Comparison of ENCODE assay signal across 8 cellular contexts in the genomic region with DNA sequence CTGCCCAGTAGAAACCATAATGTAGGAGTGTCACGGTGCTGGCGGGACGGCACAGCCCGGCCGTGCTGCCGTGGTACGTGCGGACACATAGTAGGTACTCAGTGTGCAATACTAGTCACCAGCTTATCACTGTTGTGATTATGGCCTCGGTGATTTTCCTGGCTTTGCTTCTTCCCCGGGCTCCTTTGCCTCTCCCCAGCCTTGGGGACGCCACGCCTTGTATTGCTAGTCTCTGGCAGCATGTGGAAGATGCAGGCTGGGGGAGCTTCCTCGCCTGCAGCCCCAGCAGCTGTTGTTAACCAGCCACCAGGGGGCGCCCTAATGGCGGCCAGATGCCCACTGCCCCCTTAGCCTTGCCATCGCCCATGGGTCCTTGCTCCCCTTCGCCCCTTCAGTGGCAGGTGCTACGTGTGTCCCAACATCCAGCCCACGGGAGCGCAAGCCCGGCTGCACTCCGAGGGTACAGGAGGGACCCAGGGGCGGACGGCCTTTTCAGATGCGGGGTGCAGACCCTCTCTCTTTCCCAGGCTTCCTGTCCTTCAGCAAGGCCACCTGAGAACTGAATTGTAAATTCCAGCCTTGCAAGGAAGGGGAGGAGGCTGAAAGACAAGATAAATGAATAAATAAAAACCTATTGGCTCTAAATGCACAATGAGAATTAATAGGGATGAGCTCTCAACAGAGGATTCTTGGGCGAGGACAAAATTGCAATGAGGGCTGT. TPM values are rescaled to one million over a fixed set of nuclear protein-coding genes. Genes with fewer than 3 reads are reported as not detected.
A peak's percentile ranks its signal among the peaks of the same experiment; 100 is the strongest.
DNase-seq lines count a peak whose midpoint lies in the region; ATAC-seq and TF ChIP-seq lines count a peak whose summit lies in the region.

No MANE protein-coding gene starts in this region.

- no peaks in the 10 kb centered on the region for H3K9me3 Mint-ChIP-seq in activated CD4-positive, alpha-beta memory T cell treated with anti-CD3 and anti-CD28 coated beads for 36 hours

- peaks cover 67% of the 10 kb centered on the region for H3K27me3 ChIP-seq in suprapubic skin

- no peak for TF ChIP-seq POLR2A in suprapubic skin (IDR thresholded peaks at IDR 0.05)

- POLR2A ChIA-PET in activated CD4-positive, alpha-beta memory T cell treated with anti-CD3 and anti-CD28 coated beads for 36 hours (lab: Charles Lee), result no interaction called here

- TF ChIP-seq CTCF in mucosa of descending colon (IDR thresholded peaks at IDR 0.05) (peak; percentile 53), suprapubic skin (IDR thresholded peaks at IDR 0.05) (peak; percentile 34 to 66)

- no peaks in the 10 kb centered on the region for H3K36me3 Mint-ChIP-seq in activated CD4-positive, alpha-beta memory T cell treated with anti-CD3 and anti-CD28 coated beads for 36 hours

- H3K9me3 ChIP-seq in mucosa of descending colon (no peaks in the 10 kb centered on the region), suprapubic skin (no peaks in the 10 kb centered on the region)

- no peak overlapping the region for H3K4me3 Mint-ChIP-seq in activated CD4-positive, alpha-beta memory T cell treated with anti-CD3 and anti-CD28 coated beads for 36 hours

- CTCF ChIA-PET in activated CD4-positive, alpha-beta memory T cell treated with anti-CD3 and anti-CD28 coated beads for 36 hours (lab: Charles Lee), result interaction anchor here (0.6 to 8.7 kb wide), 40 partner anchors 9 to 585 kb away, joined by 3 to 179 read pairs (median 4); a partner anchor contains a TSS

- DNase-seq in activated gamma-delta T cell treated with Interleukin-2 at 50 U/mL for 16 hours (peak; percentile 60), activated gamma-delta T cell (lab: John Stamatoyannopoulos, UW) (no peak), NCI-H69 (lab: John Stamatoyannopoulos, UW) (peak; percentile 87), mucosa of descending colon (peak; percentile 48 to 63 (median 55)), suprapubic skin (ENCODE audit: low spot score in 2 of 2) (no peak)
- peak; percentile 64 for DNase-seq in activated CD4-positive, alpha-beta memory T cell treated with anti-CD3 and anti-CD28 coated beads for 36 hours
- peak; percentile 52 for DNase-seq in effector CD4-positive, alpha-beta T cell

- H3K36me3 ChIP-seq in mucosa of descending colon (ENCODE audit: low read depth), result no peaks in the 10 kb centered on the region
- H3K36me3 ChIP-seq in suprapubic skin, result no peaks in the 10 kb centered on the region

- ATAC-seq in mucosa of descending colon (peak; percentile 72), GM18867 (IDR thresholded peaks at IDR 0.05; ENCODE audit: unreplicated experiment) (no peak)

- 53% methylated on average over 25 of the region's 26 CpGs for WGBS in suprapubic skin

- intact Hi-C loops in activated CD4-positive, alpha-beta memory T cell treated with anti-CD3 and anti-CD28 coated beads for 36 hours (cut with micrococcal nuclease), result loop anchor here (1.0 kb wide), 1 partner anchor 66 kb away; no protein-coding TSS in a partner anchor
- intact Hi-C loops in mucosa of descending colon (cut with DNase I, micrococcal nuclease), result no loop called here

- H3K27ac Mint-ChIP-seq in activated CD4-positive, alpha-beta memory T cell treated with anti-CD3 and anti-CD28 coated beads for 36 hours, result no peak overlapping the region

- no peaks in the 10 kb centered on the region for H3K4me1 Mint-ChIP-seq in activated CD4-positive, alpha-beta memory T cell treated with anti-CD3 and anti-CD28 coated beads for 36 hours (ENCODE audit: low read depth)

- TF ChIP-seq EP300 in suprapubic skin (IDR thresholded peaks at IDR 0.05), result no peak

- no peaks in the 10 kb centered on the region for H3K4me1 ChIP-seq in mucosa of descending colon (ENCODE audit: low read depth)
- H3K4me1 ChIP-seq in suprapubic skin, result peaks cover 7% of the 10 kb centered on the region

- H3K27ac ChIP-seq in suprapubic skin, result no peak overlapping the region

- peaks cover 40% of the 10 kb centered on the region for H3K27me3 Mint-ChIP-seq in activated CD4-positive, alpha-beta memory T cell treated with anti-CD3 and anti-CD28 coated beads for 36 hours

- H3K4me3 ChIP-seq in mucosa of descending colon (no peak overlapping the region), suprapubic skin (no peak overlapping the region)

RNA-seq across cellular contexts. Expression of a gene that starts 8.0 kb away (rescaled TPM):
- total RNA-seq in activated CD4-positive, alpha-beta memory T cell treated with anti-CD3 and anti-CD28 coated beads for 36 hours, result 1 to 10 TPM in 1 of 2 experiments, under 1 TPM in 1; 0.77 to 1.4 TPM
- under 1 TPM; 0.41 to 0.73 (median 0.43) TPM for total RNA-seq in mucosa of descending colon
- total RNA-seq in suprapubic skin, result under 1 TPM; 0.08 to 0.80 (median 0.37) TPM

Comparison
In these comparisons a context has a peak if more than half of its experiments do, and no peak if none do; other contexts are left out.
1. DNase-seq: peak in activated gamma-delta T cell treated with Interleukin-2 at 50 U/mL for 16 hours (single experiment), NCI-H69 (single experiment), activated CD4-positive, alpha-beta memory T cell treated with anti-CD3 and anti-CD28 coated beads for 36 hours (single experiment), effector CD4-positive, alpha-beta T cell (single experiment) and mucosa of descending colon (3 of 3); none in activated gamma-delta T cell (single experiment) and suprapubic skin (0 of 2).